ENCODE assay signal across 1 cellular context in genomic region chr19:4889034-4889825, GRCh38.
TF ChIP-seq lines count a peak whose summit lies in the region.

No MANE protein-coding gene starts in this region.

TF ChIP-seq in IMR-90, 13 proteins besides CTCF, POLR2A, EP300 and RAD21:
- TF ChIP-seq ELK1 (IDR thresholded peaks at IDR 0.05; ENCODE audit: borderline replicate concordance, low read depth, low read length) (no peak), SMC3 (IDR thresholded peaks at IDR 0.05; ENCODE audit: low read depth, low read length) (no peak), MAFK (IDR thresholded peaks at IDR 0.05; ENCODE audit: low read depth, low read length) (no peak), MAZ (IDR thresholded peaks at IDR 0.05; ENCODE audit: borderline replicate concordance, low read depth, low read length) (no peak), BHLHE40 (IDR thresholded peaks at IDR 0.05; ENCODE audit: low read depth, low read length) (no peak), NFE2L2 (IDR thresholded peaks at IDR 0.05; ENCODE audit: low read depth, low read length) (no peak), MXI1 (IDR thresholded peaks at IDR 0.05; ENCODE audit: borderline replicate concordance, low read depth, low read length) (no peak), FOS (IDR thresholded peaks at IDR 0.05; ENCODE audit: low read depth, low read length) (no peak), RFX5 (IDR thresholded peaks at IDR 0.05; ENCODE audit: low read depth, low read length) (no peak), CEBPB (IDR thresholded peaks at IDR 0.05; ENCODE audit: low read depth, low read length) (no peak), USF2 (IDR thresholded peaks at IDR 0.05; ENCODE audit: low read depth, low read length) (no peak), RCOR1 (IDR thresholded peaks at IDR 0.05; ENCODE audit: insufficient replicate concordance, low read length) (no peak), CHD1 (IDR thresholded peaks at IDR 0.05; ENCODE audit: low read depth, low read length) (no peak)
